1 cellular context compared by ENCODE assay signal in genomic region chr13:32315255-32316029, GRCh38.
TF ChIP-seq lines count a peak whose summit lies in the region.

Gene BRCA2 (plus strand): TSS chr13:32315508. CDS start chr13:32316461, 953 bp downstream.
Gene ZAR1L (minus strand): TSS chr13:32315363. CDS start chr13:32311925, 3,438 bp downstream.

TF ChIP-seq in K562, 482 proteins besides CTCF, POLR2A, EP300 and RAD21 (continued from another document and continues in another):
- no peak for TF ChIP-seq BCLAF1 (IDR thresholded peaks at IDR 0.05; ENCODE audit: borderline replicate concordance in 1 of 2, control insufficient read depth in 1 of 2, low read depth in 2 of 2, low read length in 1 of 2)
- TF ChIP-seq MAFK (IDR thresholded peaks at IDR 0.05; ENCODE audit: low read length) = no peak
- no peak for TF ChIP-seq MTA1 (IDR thresholded peaks at IDR 0.05; ENCODE audit: borderline replicate concordance)
- no peak for TF ChIP-seq ZNF253 (CRISPR knock-in tag; conservative IDR thresholded peaks at IDR 0.05)
- no peak for TF ChIP-seq ZZZ3 (IDR thresholded peaks at IDR 0.05)
- TF ChIP-seq POU5F1 (IDR thresholded peaks at IDR 0.05; ENCODE audit: borderline replicate concordance, low read depth, low read length, partially characterized antibody) = no peak
- TF ChIP-seq ARNT (IDR thresholded peaks at IDR 0.05) = no peak
- peak; percentile 87 for TF ChIP-seq TAF9B (IDR thresholded peaks at IDR 0.05; ENCODE audit: partially characterized antibody)
- TF ChIP-seq TCF7 (IDR thresholded peaks at IDR 0.05; ENCODE audit: borderline replicate concordance) = no peak
- TF ChIP-seq CHD4 (IDR thresholded peaks at IDR 0.05; ENCODE audit: insufficient read depth, insufficient replicate concordance, low read depth, low read length, poor library complexity, severe bottlenecking) = no peak
- TF ChIP-seq ILK (tag; IDR thresholded peaks at IDR 0.05; ENCODE audit: borderline replicate concordance, low read depth) = no peak
- TF ChIP-seq ATF6 (CRISPR knock-in tag; IDR thresholded peaks at IDR 0.05) = no peak; the same call in 1 of the 2 replicates
- TF ChIP-seq TAF1 (IDR thresholded peaks at IDR 0.05; ENCODE audit: control insufficient read depth, extremely low read depth, insufficient read depth, low read length, severe bottlenecking) = peak; percentile 70
- TF ChIP-seq ZNF699 (CRISPR knock-in tag; IDR thresholded peaks at IDR 0.05; ENCODE audit: insufficient replicate concordance) = no peak
- no peak for TF ChIP-seq MYBL2 (IDR thresholded peaks at IDR 0.05; ENCODE audit: low read depth)
- TF ChIP-seq MYBL2 (CRISPR knock-in tag; IDR thresholded peaks at IDR 0.05; ENCODE audit: borderline replicate concordance) = no peak
- TF ChIP-seq KAT2B (IDR thresholded peaks at IDR 0.05; ENCODE audit: low read depth, low read length) = no peak
- TF ChIP-seq CEBPG (CRISPR knock-in tag; IDR thresholded peaks at IDR 0.05) = no peak; the same call in 1 of the 2 replicates
- TF ChIP-seq CEBPG (tag; conservative IDR thresholded peaks at IDR 0.05 in 1 of 2, IDR thresholded peaks at IDR 0.05 in 1 of 2) = no peak
- no peak for TF ChIP-seq ZNF584 (CRISPR knock-in tag; IDR thresholded peaks at IDR 0.05; ENCODE audit: low read depth)
- no peak for TF ChIP-seq ZFP36 (IDR thresholded peaks at IDR 0.05; ENCODE audit: low read depth, low read length, partially characterized antibody)
- no peak for TF ChIP-seq ZBTB49 (CRISPR knock-in tag; IDR thresholded peaks at IDR 0.05; ENCODE audit: borderline replicate concordance)
- no peak for TF ChIP-seq ZNF518B (CRISPR knock-in tag; IDR thresholded peaks at IDR 0.05)
- no peak for TF ChIP-seq NR4A1 (CRISPR knock-in tag; IDR thresholded peaks at IDR 0.05)
- no peak for TF ChIP-seq NR4A1 (tag; IDR thresholded peaks at IDR 0.05)
- TF ChIP-seq MCM7 (IDR thresholded peaks at IDR 0.05) = no peak
- no peak for TF ChIP-seq NFIX (CRISPR knock-in tag; IDR thresholded peaks at IDR 0.05; ENCODE audit: low read depth)
- TF ChIP-seq RBM22 (IDR thresholded peaks at IDR 0.05; ENCODE audit: low read depth, low read length, poor library complexity, severe bottlenecking) = no peak
- TF ChIP-seq SREBF2 (CRISPR knock-in tag; IDR thresholded peaks at IDR 0.05) = no peak
- TF ChIP-seq MBD2 (IDR thresholded peaks at IDR 0.05; ENCODE audit: borderline replicate concordance, low read depth) = peak; percentile 67
- peak; percentile 79 for TF ChIP-seq CBX1 (IDR thresholded peaks at IDR 0.05; ENCODE audit: low read depth)
- TF ChIP-seq ZNF24 (IDR thresholded peaks at IDR 0.05) = 0 out of 2 replicates have a peak, but pooled peaks have one; percentile 21
- TF ChIP-seq ILF3 (IDR thresholded peaks at IDR 0.05; ENCODE audit: borderline replicate concordance) = no peak
- no peak for TF ChIP-seq HNRNPK (IDR thresholded peaks at IDR 0.05; ENCODE audit: low read depth, low read length, poor library complexity, severe bottlenecking)
- TF ChIP-seq HMBOX1 (IDR thresholded peaks at IDR 0.05) = no peak
- no peak for TF ChIP-seq KDM2B (CRISPR knock-in tag; IDR thresholded peaks at IDR 0.05)
- no peak for TF ChIP-seq ETV6 (IDR thresholded peaks at IDR 0.05; ENCODE audit: borderline replicate concordance in 1 of 2, low read depth in 2 of 2, low read length in 1 of 2)
- TF ChIP-seq ETV6 (CRISPR knock-in tag; IDR thresholded peaks at IDR 0.05; ENCODE audit: borderline replicate concordance) = no peak
- TF ChIP-seq ZNF639 (CRISPR knock-in tag; conservative IDR thresholded peaks at IDR 0.05 in 1 of 2, IDR thresholded peaks at IDR 0.05 in 1 of 2) = no peak
- TF ChIP-seq ZNF431 (CRISPR knock-in tag; IDR thresholded peaks at IDR 0.05) = no peak
- TF ChIP-seq ZNF175 (CRISPR knock-in tag; IDR thresholded peaks at IDR 0.05; ENCODE audit: low read depth) = no peak
- no peak for TF ChIP-seq ATF4 (CRISPR knock-in tag; IDR thresholded peaks at IDR 0.05)
- TF ChIP-seq HDAC8 (tag; IDR thresholded peaks at IDR 0.05) = no peak
- no peak for TF ChIP-seq ZHX1 (conservative IDR thresholded peaks at IDR 0.05; ENCODE audit: low read length)
- no peak for TF ChIP-seq ZKSCAN3 (CRISPR knock-in tag; IDR thresholded peaks at IDR 0.05)
- TF ChIP-seq CHAMP1 (IDR thresholded peaks at IDR 0.05) = no peak
